29 cellular contexts compared by ENCODE assay signal in the genomic region with DNA sequence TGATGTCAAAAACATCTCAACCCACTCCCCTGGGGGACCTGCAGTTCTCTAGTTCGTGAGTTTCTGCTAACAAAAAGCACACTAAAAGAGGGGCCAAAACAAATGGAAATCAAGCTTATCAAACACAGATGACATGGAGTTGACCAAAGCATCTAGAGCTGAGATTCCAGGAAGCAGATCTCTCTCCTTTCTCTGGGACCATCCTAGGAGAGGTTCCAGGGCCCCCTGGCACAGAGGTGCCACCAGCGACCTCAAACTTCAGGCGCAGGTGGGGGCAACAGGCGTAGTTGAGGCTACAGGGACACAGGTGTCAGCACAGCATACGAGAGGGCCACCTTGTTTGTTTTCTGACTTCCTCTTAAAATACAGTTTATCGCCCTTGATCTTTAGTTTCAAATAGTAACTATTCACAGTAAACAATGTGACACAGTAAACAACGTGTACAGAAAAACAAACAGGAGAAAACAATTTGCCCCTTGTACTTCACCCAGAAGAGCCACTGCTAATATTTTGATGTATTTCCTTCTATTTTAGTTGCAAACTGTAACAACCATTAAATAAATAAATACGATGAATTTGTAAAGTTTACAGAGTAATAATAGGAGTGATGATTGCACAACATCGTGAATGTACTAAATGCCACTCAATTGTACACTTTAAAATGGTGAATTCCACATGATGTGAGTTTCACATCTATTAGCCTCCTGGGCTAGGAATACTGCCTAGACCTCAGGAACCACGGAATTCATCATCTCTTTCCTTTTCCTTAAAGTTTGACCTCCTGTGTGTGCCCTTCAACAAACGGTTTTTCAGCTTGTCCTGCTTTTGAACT. TPM values are rescaled to one million over a fixed set of nuclear protein-coding genes. Genes with fewer than 3 reads are reported as not detected.
DNase-seq lines count a peak whose midpoint lies in the region; ATAC-seq, FAIRE-seq and TF ChIP-seq lines count a peak whose summit lies in the region.
"Had no signal": no experiment of that assay in that cellular context is flagged by ENCODE, and none has a peak within 500 bp of the region (broad histone marks: within the 10 kb centered on the region; RNA-seq: fewer than 3 reads in every experiment).

No MANE protein-coding gene starts in this region.

- no peaks in the 10 kb centered on the region for H3K27me3 ChIP-seq in right cardiac atrium (ENCODE audit: control insufficient read depth, insufficient read depth)
- H3K27me3 ChIP-seq in lower lobe of right lung (ENCODE audit: low read depth), result peaks cover 5% of the 10 kb centered on the region
- H3K27me3 ChIP-seq: BE2C had no signal

- no peaks in the 10 kb centered on the region for H3K9me3 ChIP-seq in right cardiac atrium (ENCODE audit: control insufficient read depth, low read length)
- H3K9me3 ChIP-seq in lower lobe of right lung, result no peaks in the 10 kb centered on the region
- H3K9me3 ChIP-seq in kidney (ENCODE audit: control insufficient read depth in 1 of 2, low read length in 2 of 2), result no peaks in the 10 kb centered on the region
- H3K9me3 ChIP-seq: BE2C, prostate gland, thoracic aorta had no signal

- H3K36me3 ChIP-seq in lower lobe of right lung, result no peaks in the 10 kb centered on the region
- H3K36me3 ChIP-seq in kidney (ENCODE audit: control insufficient read depth in 1 of 2, insufficient read depth in 2 of 2, low read length in 2 of 2), result no peaks in the 10 kb centered on the region
- H3K36me3 ChIP-seq: BE2C, neural progenitor cell, prostate gland, thoracic aorta had no signal

- H3K27ac ChIP-seq in right cardiac atrium (ENCODE audit: low read length), result no peak overlapping the region
- H3K27ac ChIP-seq in lower lobe of right lung, result no peak overlapping the region
- H3K27ac ChIP-seq in kidney (ENCODE audit: low read depth in 2 of 2, low read length in 2 of 2), result no peak overlapping the region
- H3K27ac ChIP-seq: epithelial cell of prostate, neural progenitor cell, prostate gland, thoracic aorta had no signal

- H3K4me3 ChIP-seq in right cardiac atrium (ENCODE audit: low read length) (no peak overlapping the region), lower lobe of right lung (no peak overlapping the region), kidney (ENCODE audit: low read length in 2 of 2) (no peak overlapping the region)
- H3K4me3 ChIP-seq: neural progenitor cell, prostate gland, thoracic aorta had no signal

- 74% methylated on average over 11 of the region's 11 CpGs for WGBS in right cardiac atrium

- intact Hi-C loops in Right ventricle myocardium inferior (cut with DNase I) (no loop called here), right cardiac atrium (cut with DNase I) (loop anchor here in 2 of 4 donors (10.0 kb wide), 2 partner anchors 55 to 85 kb away; a partner anchor contains a TSS), lower lobe of right lung (cut with DNase I) (no loop called here), kidney (cut with DNase I) (no loop called here)

- H3K9ac ChIP-seq in kidney (ENCODE audit: low read length in 2 of 2), result no peak overlapping the region
- H3K9ac ChIP-seq: neural progenitor cell had no signal

- ATAC-seq in Right ventricle myocardium inferior, result no peak
- ATAC-seq in right cardiac atrium, result no peak
- no peak for ATAC-seq in lower lobe of right lung
- ATAC-seq in left lobe of liver, result no peak
- no peak for ATAC-seq in HG03108 (IDR thresholded peaks at IDR 0.05; ENCODE audit: unreplicated experiment)
- ATAC-seq: activated CD8-positive, alpha-beta memory T cell treated with anti-CD3 and anti-CD28 coated beads, Interleukin-2, amount 10 ng/mL, durations not matched to agents 7 days and 5 days; PC-3 had no signal

- peak; percentile 44 for DNase-seq in Right ventricle myocardium inferior (ENCODE audit: missing footprints)
- no peak for DNase-seq in right cardiac atrium
- peak; percentile 2 for DNase-seq in RPMI8226
- peak; percentile 23 for DNase-seq in lower lobe of right lung
- no peak for DNase-seq in left lobe of liver (ENCODE audit: low spot score)
- DNase-seq in kidney, result no peak
- DNase-seq in hippocampal formation (lab: John Stamatoyannopoulos, UW), result no peak
- DNase-seq: activated CD4-positive, alpha-beta T cell treated with anti-CD3 and anti-CD28 coated beads for 48 hours; activated CD8-positive, alpha-beta memory T cell treated with anti-CD3 and anti-CD28 coated beads, Interleukin-2, amount 10 ng/mL, durations not matched to agents 7 days and 5 days; activated naive CD4-positive, alpha-beta T cell treated with anti-CD3 and anti-CD28 coated beads, Interleukin-2, amount 50 U/mL, for 16 hours; anterior cingulate cortex; BE2C; caudate nucleus; H9; immature natural killer cell; KBM-7; MV-4-11; NCI-H1694; PC-3; SHP77 treated with DMSO at 0.1 percent for 48 hours had no signal

- no peak for TF ChIP-seq CTCF in lower lobe of right lung (IDR thresholded peaks at IDR 0.05)
- no peak for TF ChIP-seq CTCF in kidney (IDR thresholded peaks at IDR 0.05; ENCODE audit: borderline replicate concordance, extremely low read depth, insufficient read depth)

- no peaks in the 10 kb centered on the region for H3K4me1 ChIP-seq in right cardiac atrium (ENCODE audit: control insufficient read depth, insufficient read depth, low read length)
- no peaks in the 10 kb centered on the region for H3K4me1 ChIP-seq in lower lobe of right lung
- peaks cover 0 to 2% of the 10 kb centered on the region in 2 donors for H3K4me1 ChIP-seq in kidney (ENCODE audit: control insufficient read depth in 1 of 2, insufficient read depth in 1 of 2, low read depth in 1 of 2, low read length in 2 of 2)
- H3K4me1 ChIP-seq: neural progenitor cell, prostate gland had no signal

- FAIRE-seq in kidney (lab: Jason Lieb, UNC), result no peak
- FAIRE-seq: A204.1, G401.6, TTC549 had no signal

RNA-seq across cellular contexts. Expression of a gene that starts 52.1 kb away (rescaled TPM):
- total RNA-seq in Right ventricle myocardium inferior, result not detected
- total RNA-seq in right cardiac atrium, result under 1 TPM in 2 of 4 donors, not detected in 2; 0.65 to 0.97 TPM
- polyA plus RNA-seq in right cardiac atrium, result not detected
- total RNA-seq in lower lobe of right lung, result 11.1 TPM
- total RNA-seq in left lobe of liver, result 1.2 TPM
- 103 TPM for total RNA-seq in kidney
- 1.9 TPM for polyA plus RNA-seq in kidney (ENCODE audit: insufficient read depth, low read depth, low replicate concordance)
- total RNA-seq: activated CD8-positive, alpha-beta memory T cell treated with anti-CD3 and anti-CD28 coated beads, Interleukin-2, amount 10 ng/mL, durations not matched to agents 7 days and 5 days; H9; lower leg skin; PC-3; prostate gland had no signal

Comparison
In these comparisons a context has a peak if more than half of its experiments do, and no peak if none do; other contexts are left out.
1. DNase-seq: peak in Right ventricle myocardium inferior (single experiment), RPMI8226 (single experiment) and lower lobe of right lung (single experiment); none in right cardiac atrium (0 of 3), left lobe of liver (single experiment), kidney (single experiment) and hippocampal formation (0 of 2).